ENCODE assay signal across 11 cellular contexts in genomic region chr2:202038471-202039277, GRCh38. TPM values are rescaled to one million over a fixed set of nuclear protein-coding genes. Genes with fewer than 3 reads are reported as not detected.
DNase-seq lines count a peak whose midpoint lies in the region; ATAC-seq and TF ChIP-seq lines count a peak whose summit lies in the region.
"Had no signal": no experiment of that assay in that cellular context is flagged by ENCODE, and none has a peak within 500 bp of the region (broad histone marks: within the 10 kb centered on the region; RNA-seq: fewer than 3 reads in every experiment).

No MANE protein-coding gene starts in this region.

- H3K79me2 ChIP-seq in ACC112 (ENCODE audit: control insufficient read depth, insufficient read depth, low read length, unreplicated experiment), result peaks cover 11% of the 10 kb centered on the region

- intact Hi-C loops in left lung (cut with DNase I), result loop anchor here in 1 of 2 donors (10.0 kb wide), 1 partner anchor 136 kb away; no protein-coding TSS in a partner anchor

- H3K27ac ChIP-seq in ACC112 (ENCODE audit: low read depth, low read length) (no peak overlapping the region), left lung (no peak overlapping the region)
- H3K27ac ChIP-seq: C4-2B had no signal

- H3K4me1 ChIP-seq in ACC112 (ENCODE audit: control insufficient read depth, insufficient read depth, low read length, unreplicated experiment) (peaks cover 26% of the 10 kb centered on the region), left lung (peaks cover 4 to 25% of the 10 kb centered on the region in 2 donors)

- ATAC-seq in left lung (peak; percentile 73), GM19035 (IDR thresholded peaks at IDR 0.05; ENCODE audit: unreplicated experiment) (no peak)

- no peaks in the 10 kb centered on the region for H3K36me3 ChIP-seq in ACC112 (ENCODE audit: insufficient read depth, low read length)
- no peaks in the 10 kb centered on the region for H3K36me3 ChIP-seq in left lung

- peak; percentile 77 for DNase-seq in HT-29 (ENCODE audit: low spot score)
- DNase-seq in cerebellar cortex (ENCODE audit: low spot score), result peak; percentile 56
- peak in 1 of 2 donors; percentile 66 for DNase-seq in left lung
- DNase-seq in GM13976 (ENCODE audit: low spot score), result no peak
- DNase-seq in GM13977 (ENCODE audit: low spot score), result no peak
- no peak for DNase-seq in NCI-H2196 (lab: John Stamatoyannopoulos, UW; ENCODE audit: unreplicated experiment)
- DNase-seq: central memory CD4-positive, alpha-beta T cell; Kasumi-1 had no signal

- TF ChIP-seq CTCF in left lung (IDR thresholded peaks at IDR 0.05), result no peak
- TF ChIP-seq CTCF in GM13976 (IDR thresholded peaks at IDR 0.05; ENCODE audit: borderline replicate concordance, control extremely low read depth, extremely low read depth, insufficient read depth, missing control alignments), result no peak
- TF ChIP-seq CTCF in GM13977 (IDR thresholded peaks at IDR 0.05; ENCODE audit: extremely low read depth, insufficient read depth, missing control alignments), result no peak

- H3K4me3 ChIP-seq in ACC112 (ENCODE audit: low read depth, low read length) (no peak overlapping the region), left lung (no peak overlapping the region)

- in situ Hi-C loops in GM13976 (cut with MboI; ENCODE audit: low sequenced_read_pairs, unreplicated experiment), result no loop called here
- in situ Hi-C loops in GM13977 (cut with MboI; ENCODE audit: low pct_unique_long_range_greater_than_20kb, low sequenced_read_pairs, unreplicated experiment), result no loop called here

- no peaks in the 10 kb centered on the region for H3K9me3 ChIP-seq in left lung

- H3K27me3 ChIP-seq in ACC112 (ENCODE audit: insufficient read depth, low read length) (peaks cover 4% of the 10 kb centered on the region; the same call in 1 of the 2 replicates), left lung (peaks cover 8 to 74% of the 10 kb centered on the region in 2 donors)

- peak overlapping the region; percentile 13 for H2AFZ ChIP-seq in ACC112 (ENCODE audit: low read length, unreplicated experiment)

RNA-seq across cellular contexts. Expression of gene FZD7, which starts 5.0 kb away (rescaled TPM):
- total RNA-seq in HT-29 (2014; rRNA removed; shearing (Covaris generic)), result 17.4 and 18.2 TPM in 2 replicates
- total RNA-seq in left lung, result 10 to 100 TPM; 11.1 to 17.6 TPM

RNA-seq across cellular contexts. Expression of gene KIAA2012, which starts 34.4 kb away (rescaled TPM):
- total RNA-seq in HT-29 (2014; rRNA removed; shearing (Covaris generic)), result 0.05 TPM in 1 of 2 replicates, not detected in the other
- 1 to 10 TPM in 1 of 2 donors, not detected in 1; 1.7 TPM for total RNA-seq in left lung

Comparison
In these comparisons a context has a peak if more than half of its experiments do, and no peak if none do; other contexts are left out.
1. DNase-seq: peak in HT-29 (single experiment) and cerebellar cortex (single experiment); none in GM13976 (single experiment), GM13977 (single experiment) and NCI-H2196 (single experiment).